Comparison of ENCODE assay signal across 1 cellular context in the genomic region with DNA sequence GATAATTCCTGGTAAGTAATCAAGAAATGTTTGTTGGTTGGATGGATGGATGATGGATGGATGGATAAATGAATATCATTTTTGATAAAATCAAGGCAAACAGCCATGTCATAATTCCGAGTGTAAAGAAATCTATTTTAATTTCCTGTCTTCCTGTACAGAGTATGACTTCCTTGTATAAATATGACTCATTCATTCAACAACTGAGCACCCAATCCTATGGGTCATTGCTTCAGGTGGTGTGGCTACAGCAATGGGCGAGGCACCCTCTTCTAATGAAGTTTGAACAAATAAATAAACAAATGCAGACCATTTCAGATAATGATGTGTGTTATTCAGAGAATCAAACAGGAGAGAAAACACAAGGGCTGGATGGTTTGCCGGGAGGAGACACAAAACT.
A peak's percentile ranks its signal among the peaks of the same experiment; 100 is the strongest.
TF ChIP-seq lines count a peak whose summit lies in the region.

No MANE protein-coding gene starts in this region.

TF ChIP-seq in SK-N-SH, 30 proteins besides CTCF, POLR2A, EP300 and RAD21 (continued from another document):
- TF ChIP-seq, protein P1, sequence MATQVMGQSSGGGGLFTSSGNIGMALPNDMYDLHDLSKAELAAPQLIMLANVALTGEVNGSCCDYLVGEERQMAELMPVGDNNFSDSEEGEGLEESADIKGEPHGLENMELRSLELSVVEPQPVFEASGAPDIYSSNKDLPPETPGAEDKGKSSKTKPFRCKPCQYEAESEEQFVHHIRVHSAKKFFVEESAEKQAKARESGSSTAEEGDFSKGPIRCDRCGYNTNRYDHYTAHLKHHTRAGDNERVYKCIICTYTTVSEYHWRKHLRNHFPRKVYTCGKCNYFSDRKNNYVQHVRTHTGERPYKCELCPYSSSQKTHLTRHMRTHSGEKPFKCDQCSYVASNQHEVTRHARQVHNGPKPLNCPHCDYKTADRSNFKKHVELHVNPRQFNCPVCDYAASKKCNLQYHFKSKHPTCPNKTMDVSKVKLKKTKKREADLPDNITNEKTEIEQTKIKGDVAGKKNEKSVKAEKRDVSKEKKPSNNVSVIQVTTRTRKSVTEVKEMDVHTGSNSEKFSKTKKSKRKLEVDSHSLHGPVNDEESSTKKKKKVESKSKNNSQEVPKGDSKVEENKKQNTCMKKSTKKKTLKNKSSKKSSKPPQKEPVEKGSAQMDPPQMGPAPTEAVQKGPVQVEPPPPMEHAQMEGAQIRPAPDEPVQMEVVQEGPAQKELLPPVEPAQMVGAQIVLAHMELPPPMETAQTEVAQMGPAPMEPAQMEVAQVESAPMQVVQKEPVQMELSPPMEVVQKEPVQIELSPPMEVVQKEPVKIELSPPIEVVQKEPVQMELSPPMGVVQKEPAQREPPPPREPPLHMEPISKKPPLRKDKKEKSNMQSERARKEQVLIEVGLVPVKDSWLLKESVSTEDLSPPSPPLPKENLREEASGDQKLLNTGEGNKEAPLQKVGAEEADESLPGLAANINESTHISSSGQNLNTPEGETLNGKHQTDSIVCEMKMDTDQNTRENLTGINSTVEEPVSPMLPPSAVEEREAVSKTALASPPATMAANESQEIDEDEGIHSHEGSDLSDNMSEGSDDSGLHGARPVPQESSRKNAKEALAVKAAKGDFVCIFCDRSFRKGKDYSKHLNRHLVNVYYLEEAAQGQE (IDR thresholded peaks at IDR 0.05; ENCODE audit: low read depth, low read length), result no peak
- TF ChIP-seq, protein P2, sequence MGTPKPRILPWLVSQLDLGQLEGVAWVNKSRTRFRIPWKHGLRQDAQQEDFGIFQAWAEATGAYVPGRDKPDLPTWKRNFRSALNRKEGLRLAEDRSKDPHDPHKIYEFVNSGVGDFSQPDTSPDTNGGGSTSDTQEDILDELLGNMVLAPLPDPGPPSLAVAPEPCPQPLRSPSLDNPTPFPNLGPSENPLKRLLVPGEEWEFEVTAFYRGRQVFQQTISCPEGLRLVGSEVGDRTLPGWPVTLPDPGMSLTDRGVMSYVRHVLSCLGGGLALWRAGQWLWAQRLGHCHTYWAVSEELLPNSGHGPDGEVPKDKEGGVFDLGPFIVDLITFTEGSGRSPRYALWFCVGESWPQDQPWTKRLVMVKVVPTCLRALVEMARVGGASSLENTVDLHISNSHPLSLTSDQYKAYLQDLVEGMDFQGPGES (IDR thresholded peaks at IDR 0.05; ENCODE audit: low read depth, low read length), result no peak
- TF ChIP-seq CHD2 (IDR thresholded peaks at IDR 0.05; ENCODE audit: low read length, partially characterized antibody) (no peak), RXRA (IDR thresholded peaks at IDR 0.05; ENCODE audit: borderline replicate concordance, low read depth) (no peak), POLR2AphosphoS5 (IDR thresholded peaks at IDR 0.05; ENCODE audit: low read depth, low read length) (no peak), ELF1 (IDR thresholded peaks at IDR 0.05) (no peak; the same call in 1 of the 2 replicates), FOSL2 (IDR thresholded peaks at IDR 0.05; ENCODE audit: borderline replicate concordance, low read depth) (peak; percentile 23; the same call in 1 of the 2 replicates), MEF2A (IDR thresholded peaks at IDR 0.05; ENCODE audit: borderline replicate concordance, low read depth) (no peak), FOXJ3 (CRISPR knock-in tag; IDR thresholded peaks at IDR 0.05) (no peak), FOXM1 (IDR thresholded peaks at IDR 0.05; ENCODE audit: low read depth) (no peak), NRF1 (IDR thresholded peaks at IDR 0.05; ENCODE audit: low read depth, low read length) (no peak), RFX5 (IDR thresholded peaks at IDR 0.05; ENCODE audit: low read length) (no peak)
- TF ChIP-seq, protein P3, sequence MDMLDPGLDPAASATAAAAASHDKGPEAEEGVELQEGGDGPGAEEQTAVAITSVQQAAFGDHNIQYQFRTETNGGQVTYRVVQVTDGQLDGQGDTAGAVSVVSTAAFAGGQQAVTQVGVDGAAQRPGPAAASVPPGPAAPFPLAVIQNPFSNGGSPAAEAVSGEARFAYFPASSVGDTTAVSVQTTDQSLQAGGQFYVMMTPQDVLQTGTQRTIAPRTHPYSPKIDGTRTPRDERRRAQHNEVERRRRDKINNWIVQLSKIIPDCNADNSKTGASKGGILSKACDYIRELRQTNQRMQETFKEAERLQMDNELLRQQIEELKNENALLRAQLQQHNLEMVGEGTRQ (IDR thresholded peaks at IDR 0.05; ENCODE audit: borderline replicate concordance, low read depth, low read length), result no peak
- TF ChIP-seq, protein P4, sequence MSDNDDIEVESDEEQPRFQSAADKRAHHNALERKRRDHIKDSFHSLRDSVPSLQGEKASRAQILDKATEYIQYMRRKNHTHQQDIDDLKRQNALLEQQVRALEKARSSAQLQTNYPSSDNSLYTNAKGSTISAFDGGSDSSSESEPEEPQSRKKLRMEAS (IDR thresholded peaks at IDR 0.05; ENCODE audit: low read depth), result no peak
- TF ChIP-seq, protein P5, sequence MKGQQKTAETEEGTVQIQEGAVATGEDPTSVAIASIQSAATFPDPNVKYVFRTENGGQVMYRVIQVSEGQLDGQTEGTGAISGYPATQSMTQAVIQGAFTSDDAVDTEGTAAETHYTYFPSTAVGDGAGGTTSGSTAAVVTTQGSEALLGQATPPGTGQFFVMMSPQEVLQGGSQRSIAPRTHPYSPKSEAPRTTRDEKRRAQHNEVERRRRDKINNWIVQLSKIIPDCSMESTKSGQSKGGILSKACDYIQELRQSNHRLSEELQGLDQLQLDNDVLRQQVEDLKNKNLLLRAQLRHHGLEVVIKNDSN (IDR thresholded peaks at IDR 0.05; ENCODE audit: borderline replicate concordance, low read depth), result no peak
